ENCODE assay signal across 1 cellular context in the genomic region with DNA sequence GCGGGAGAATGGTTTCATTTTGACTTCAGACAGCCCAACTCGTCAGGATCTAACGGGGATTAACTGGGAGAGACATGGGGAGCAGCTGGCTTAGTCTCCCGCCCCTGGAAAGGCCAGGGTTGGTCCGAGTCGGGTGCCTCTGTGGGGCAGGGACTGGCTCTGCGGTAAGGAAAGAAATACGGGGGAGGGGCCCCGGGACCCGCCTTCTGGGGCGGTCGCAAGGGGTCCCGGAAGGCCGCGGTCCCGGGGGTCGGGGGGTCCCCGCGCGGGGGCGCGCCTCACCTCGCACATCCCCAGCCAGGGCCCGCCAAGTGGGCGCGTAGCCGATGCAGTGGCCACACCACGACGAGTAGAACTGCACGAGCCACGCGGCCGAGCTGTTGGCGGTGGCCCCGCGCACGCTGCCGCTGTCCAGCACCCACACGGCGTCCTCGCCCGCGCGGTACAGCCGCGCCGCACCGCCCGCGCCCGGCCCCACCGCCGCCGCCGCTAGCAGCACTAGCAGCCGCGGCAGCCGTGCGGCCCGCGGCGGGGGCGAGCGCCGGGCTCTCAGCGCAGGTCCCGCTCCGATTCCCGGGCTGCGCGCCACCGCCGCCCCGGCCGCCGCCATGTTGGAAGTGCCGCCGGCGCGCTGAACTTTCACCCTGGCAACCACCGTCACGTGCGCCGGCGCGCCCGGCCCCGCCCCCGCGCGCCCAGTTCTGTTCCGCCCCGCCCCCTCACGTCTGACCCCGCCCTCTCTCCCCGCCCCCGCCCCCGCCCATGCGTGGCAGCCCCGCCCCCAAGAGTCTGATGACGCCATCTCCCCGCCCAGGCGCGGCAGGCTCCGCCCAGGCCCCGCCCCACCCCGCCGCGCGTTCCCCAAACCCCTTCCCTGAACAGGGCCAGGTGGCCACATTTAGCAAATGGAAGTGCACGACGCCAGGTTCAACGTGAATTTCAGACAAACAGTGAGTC.
A peak's percentile ranks its signal among the peaks of the same experiment; 100 is the strongest.
TF ChIP-seq lines count a peak whose summit lies in the region.

A gene with protein sequence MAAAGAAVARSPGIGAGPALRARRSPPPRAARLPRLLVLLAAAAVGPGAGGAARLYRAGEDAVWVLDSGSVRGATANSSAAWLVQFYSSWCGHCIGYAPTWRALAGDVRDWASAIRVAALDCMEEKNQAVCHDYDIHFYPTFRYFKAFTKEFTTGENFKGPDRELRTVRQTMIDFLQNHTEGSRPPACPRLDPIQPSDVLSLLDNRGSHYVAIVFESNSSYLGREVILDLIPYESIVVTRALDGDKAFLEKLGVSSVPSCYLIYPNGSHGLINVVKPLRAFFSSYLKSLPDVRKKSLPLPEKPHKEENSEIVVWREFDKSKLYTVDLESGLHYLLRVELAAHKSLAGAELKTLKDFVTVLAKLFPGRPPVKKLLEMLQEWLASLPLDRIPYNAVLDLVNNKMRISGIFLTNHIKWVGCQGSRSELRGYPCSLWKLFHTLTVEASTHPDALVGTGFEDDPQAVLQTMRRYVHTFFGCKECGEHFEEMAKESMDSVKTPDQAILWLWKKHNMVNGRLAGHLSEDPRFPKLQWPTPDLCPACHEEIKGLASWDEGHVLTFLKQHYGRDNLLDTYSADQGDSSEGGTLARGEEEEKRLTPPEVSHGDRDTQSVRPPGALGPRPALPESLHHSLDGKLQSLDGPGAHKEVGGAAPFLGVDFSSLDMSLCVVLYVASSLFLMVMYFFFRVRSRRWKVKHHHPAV (minus strand): TSS at position 619 of the 957 bp plus-strand sequence. CDS start 9 bp downstream, at position 610.

TF ChIP-seq in SK-N-SH, 30 proteins besides CTCF, POLR2A, EP300 and RAD21 (continued from another document):
- TF ChIP-seq, protein P1, sequence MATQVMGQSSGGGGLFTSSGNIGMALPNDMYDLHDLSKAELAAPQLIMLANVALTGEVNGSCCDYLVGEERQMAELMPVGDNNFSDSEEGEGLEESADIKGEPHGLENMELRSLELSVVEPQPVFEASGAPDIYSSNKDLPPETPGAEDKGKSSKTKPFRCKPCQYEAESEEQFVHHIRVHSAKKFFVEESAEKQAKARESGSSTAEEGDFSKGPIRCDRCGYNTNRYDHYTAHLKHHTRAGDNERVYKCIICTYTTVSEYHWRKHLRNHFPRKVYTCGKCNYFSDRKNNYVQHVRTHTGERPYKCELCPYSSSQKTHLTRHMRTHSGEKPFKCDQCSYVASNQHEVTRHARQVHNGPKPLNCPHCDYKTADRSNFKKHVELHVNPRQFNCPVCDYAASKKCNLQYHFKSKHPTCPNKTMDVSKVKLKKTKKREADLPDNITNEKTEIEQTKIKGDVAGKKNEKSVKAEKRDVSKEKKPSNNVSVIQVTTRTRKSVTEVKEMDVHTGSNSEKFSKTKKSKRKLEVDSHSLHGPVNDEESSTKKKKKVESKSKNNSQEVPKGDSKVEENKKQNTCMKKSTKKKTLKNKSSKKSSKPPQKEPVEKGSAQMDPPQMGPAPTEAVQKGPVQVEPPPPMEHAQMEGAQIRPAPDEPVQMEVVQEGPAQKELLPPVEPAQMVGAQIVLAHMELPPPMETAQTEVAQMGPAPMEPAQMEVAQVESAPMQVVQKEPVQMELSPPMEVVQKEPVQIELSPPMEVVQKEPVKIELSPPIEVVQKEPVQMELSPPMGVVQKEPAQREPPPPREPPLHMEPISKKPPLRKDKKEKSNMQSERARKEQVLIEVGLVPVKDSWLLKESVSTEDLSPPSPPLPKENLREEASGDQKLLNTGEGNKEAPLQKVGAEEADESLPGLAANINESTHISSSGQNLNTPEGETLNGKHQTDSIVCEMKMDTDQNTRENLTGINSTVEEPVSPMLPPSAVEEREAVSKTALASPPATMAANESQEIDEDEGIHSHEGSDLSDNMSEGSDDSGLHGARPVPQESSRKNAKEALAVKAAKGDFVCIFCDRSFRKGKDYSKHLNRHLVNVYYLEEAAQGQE (IDR thresholded peaks at IDR 0.05; ENCODE audit: low read depth, low read length), result peak; percentile 91
- no peak for TF ChIP-seq RFX5 (IDR thresholded peaks at IDR 0.05; ENCODE audit: low read length)
- no peak for TF ChIP-seq FOSL2 (IDR thresholded peaks at IDR 0.05; ENCODE audit: borderline replicate concordance, low read depth)
- no peak for TF ChIP-seq GATA2 (CRISPR knock-in tag; IDR thresholded peaks at IDR 0.05)
- TF ChIP-seq GABPA (IDR thresholded peaks at IDR 0.05; ENCODE audit: low read depth), result no peak
- no peak for TF ChIP-seq IRF3 (IDR thresholded peaks at IDR 0.05; ENCODE audit: low read depth, low read length)
- TF ChIP-seq NFIC (IDR thresholded peaks at IDR 0.05; ENCODE audit: borderline replicate concordance), result no peak
- TF ChIP-seq USF1 (IDR thresholded peaks at IDR 0.05; ENCODE audit: borderline replicate concordance, low read depth), result peak; percentile 87
- peak; percentile 87 for TF ChIP-seq YY1 (IDR thresholded peaks at IDR 0.05; ENCODE audit: low read depth)
- peak; percentile 40 for TF ChIP-seq NRF1 (IDR thresholded peaks at IDR 0.05; ENCODE audit: low read depth, low read length)
- peak; percentile 33; the same call in 1 of the 2 replicates for TF ChIP-seq POLR2AphosphoS5 (IDR thresholded peaks at IDR 0.05; ENCODE audit: low read depth, low read length)
- TF ChIP-seq JUND (IDR thresholded peaks at IDR 0.05), result no peak
- TF ChIP-seq ELF1 (IDR thresholded peaks at IDR 0.05), result no peak
- peak; percentile 54; the same call in 1 of the 2 replicates for TF ChIP-seq SIN3A (IDR thresholded peaks at IDR 0.05; ENCODE audit: borderline replicate concordance, low read depth, low read length)
- no peak for TF ChIP-seq FOXJ3 (CRISPR knock-in tag; IDR thresholded peaks at IDR 0.05)
- TF ChIP-seq FOXM1 (IDR thresholded peaks at IDR 0.05; ENCODE audit: low read depth), result no peak
- TF ChIP-seq MEF2A (IDR thresholded peaks at IDR 0.05; ENCODE audit: borderline replicate concordance, low read depth), result no peak
- TF ChIP-seq, protein P2, sequence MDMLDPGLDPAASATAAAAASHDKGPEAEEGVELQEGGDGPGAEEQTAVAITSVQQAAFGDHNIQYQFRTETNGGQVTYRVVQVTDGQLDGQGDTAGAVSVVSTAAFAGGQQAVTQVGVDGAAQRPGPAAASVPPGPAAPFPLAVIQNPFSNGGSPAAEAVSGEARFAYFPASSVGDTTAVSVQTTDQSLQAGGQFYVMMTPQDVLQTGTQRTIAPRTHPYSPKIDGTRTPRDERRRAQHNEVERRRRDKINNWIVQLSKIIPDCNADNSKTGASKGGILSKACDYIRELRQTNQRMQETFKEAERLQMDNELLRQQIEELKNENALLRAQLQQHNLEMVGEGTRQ (IDR thresholded peaks at IDR 0.05; ENCODE audit: borderline replicate concordance, low read depth, low read length), result peak; percentile 56; the same call in 1 of the 2 replicates
- TF ChIP-seq, protein P3, sequence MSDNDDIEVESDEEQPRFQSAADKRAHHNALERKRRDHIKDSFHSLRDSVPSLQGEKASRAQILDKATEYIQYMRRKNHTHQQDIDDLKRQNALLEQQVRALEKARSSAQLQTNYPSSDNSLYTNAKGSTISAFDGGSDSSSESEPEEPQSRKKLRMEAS (IDR thresholded peaks at IDR 0.05; ENCODE audit: low read depth), result peak; percentile 83
- TF ChIP-seq EZH2phosphoT487 (IDR thresholded peaks at IDR 0.05; ENCODE audit: borderline replicate concordance, low read depth), result no peak
- TF ChIP-seq SMC3 (IDR thresholded peaks at IDR 0.05; ENCODE audit: low read depth, low read length), result no peak
- no peak for TF ChIP-seq RXRA (IDR thresholded peaks at IDR 0.05; ENCODE audit: borderline replicate concordance, low read depth)
- TF ChIP-seq MXI1 (IDR thresholded peaks at IDR 0.05; ENCODE audit: low read depth, low read length), result peak; percentile 95
- TF ChIP-seq, protein P4, sequence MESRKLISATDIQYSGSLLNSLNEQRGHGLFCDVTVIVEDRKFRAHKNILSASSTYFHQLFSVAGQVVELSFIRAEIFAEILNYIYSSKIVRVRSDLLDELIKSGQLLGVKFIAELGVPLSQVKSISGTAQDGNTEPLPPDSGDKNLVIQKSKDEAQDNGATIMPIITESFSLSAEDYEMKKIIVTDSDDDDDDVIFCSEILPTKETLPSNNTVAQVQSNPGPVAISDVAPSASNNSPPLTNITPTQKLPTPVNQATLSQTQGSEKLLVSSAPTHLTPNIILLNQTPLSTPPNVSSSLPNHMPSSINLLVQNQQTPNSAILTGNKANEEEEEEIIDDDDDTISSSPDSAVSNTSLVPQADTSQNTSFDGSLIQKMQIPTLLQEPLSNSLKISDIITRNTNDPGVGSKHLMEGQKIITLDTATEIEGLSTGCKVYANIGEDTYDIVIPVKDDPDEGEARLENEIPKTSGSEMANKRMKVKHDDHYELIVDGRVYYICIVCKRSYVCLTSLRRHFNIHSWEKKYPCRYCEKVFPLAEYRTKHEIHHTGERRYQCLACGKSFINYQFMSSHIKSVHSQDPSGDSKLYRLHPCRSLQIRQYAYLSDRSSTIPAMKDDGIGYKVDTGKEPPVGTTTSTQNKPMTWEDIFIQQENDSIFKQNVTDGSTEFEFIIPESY (IDR thresholded peaks at IDR 0.05; ENCODE audit: borderline replicate concordance, low read depth), result no peak
- no peak for TF ChIP-seq TEAD4 (IDR thresholded peaks at IDR 0.05; ENCODE audit: borderline replicate concordance, insufficient read depth)
- peak; percentile 88; the same call in 1 of the 2 replicates for TF ChIP-seq TAF1 (IDR thresholded peaks at IDR 0.05; ENCODE audit: borderline replicate concordance, low read depth, low read length)
